Comparison of ENCODE assay signal across 14 cellular contexts in the genomic region with DNA sequence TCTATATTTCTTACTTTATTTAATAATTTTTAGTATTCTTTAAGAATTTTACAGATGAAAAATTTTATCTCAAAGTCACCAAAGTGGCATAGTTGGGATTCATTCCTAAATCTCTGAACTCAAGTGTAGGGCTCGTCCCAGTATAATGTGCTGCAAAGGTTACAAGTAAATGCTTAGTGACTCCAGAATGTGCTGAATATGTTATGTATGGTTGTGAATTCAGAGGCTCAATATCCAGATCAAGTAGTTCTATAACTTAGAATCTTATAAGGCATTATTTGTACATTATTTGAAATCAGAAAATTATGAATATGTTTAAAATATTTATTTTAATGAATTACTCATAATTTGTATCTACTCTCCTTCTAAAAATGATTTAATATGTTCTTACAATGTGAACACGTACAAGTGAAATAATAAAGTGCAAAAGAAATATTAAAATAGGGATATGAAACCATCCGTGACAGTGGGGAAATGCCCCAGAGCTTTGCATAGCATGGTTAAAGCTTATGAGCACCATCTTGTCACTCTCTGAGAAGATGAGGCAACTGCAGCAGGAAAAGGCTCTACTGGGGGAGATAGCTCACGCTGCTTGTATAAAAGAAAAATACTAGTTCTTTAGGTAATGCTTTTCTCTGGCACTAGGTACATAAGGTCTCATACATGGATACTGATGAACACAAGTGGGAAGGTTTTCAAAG.
DNase-seq lines count a peak whose midpoint lies in the region; ATAC-seq, FAIRE-seq and TF ChIP-seq lines count a peak whose summit lies in the region.
"Had no signal": no experiment of that assay in that cellular context is flagged by ENCODE, and none has a peak within 500 bp of the region (broad histone marks: within the 10 kb centered on the region; RNA-seq: fewer than 3 reads in every experiment).

No MANE protein-coding gene starts in this region.

- no peaks in the 10 kb centered on the region for H3K4me1 Mint-ChIP-seq in T-helper 17 cell
- H3K4me1 Mint-ChIP-seq: activated CD4-positive, alpha-beta T cell treated with anti-CD3 and anti-CD28 coated beads, Interleukin-2, amount 10 ng/mL, durations not matched to agents 7 days and 5 days had no signal

- no peak overlapping the region for H3K27ac Mint-ChIP-seq in T-helper 17 cell
- H3K27ac Mint-ChIP-seq: activated CD4-positive, alpha-beta T cell treated with anti-CD3 and anti-CD28 coated beads, Interleukin-2, amount 10 ng/mL, durations not matched to agents 7 days and 5 days; activated naive CD4-positive, alpha-beta T cell treated with anti-CD3 and anti-CD28 coated beads for 36 hours had no signal

- H3K9me3 ChIP-seq in T-helper 17 cell (ENCODE audit: control insufficient read depth, low read length, poor library complexity, severe bottlenecking), result no peaks in the 10 kb centered on the region
- H3K9me3 ChIP-seq: neutrophil had no signal

- no peak for TF ChIP-seq POLR2A in GM18505 (IDR thresholded peaks at IDR 0.05; ENCODE audit: borderline replicate concordance, extremely low read depth, insufficient read depth, insufficient read length)

- DNase-seq in T-helper 17 cell, result no peak
- DNase-seq in HTR-8/SVneo (ENCODE audit: insufficient read length, low spot score), result no peak
- no peak for DNase-seq in activated CD4-positive, alpha-beta T cell treated with anti-CD3 and anti-CD28 coated beads, Interleukin-2, amount 50 U/mL, for 4 hours
- no peak for DNase-seq in Right ventricle myocardium inferior (ENCODE audit: missing footprints)
- no peak for DNase-seq in stimulated activated CD4-positive, alpha-beta T cell treated with anti-CD3 and anti-CD28 coated beads, Interleukin-1b, Interleukin-23, amount 100 ng/mL, for 48 hours
- DNase-seq: activated CD4-positive, alpha-beta T cell treated with anti-CD3 and anti-CD28 coated beads, Interleukin-2, amount 10 ng/mL, durations not matched to agents 7 days and 5 days; activated naive CD4-positive, alpha-beta T cell treated with anti-CD3 and anti-CD28 coated beads for 36 hours; KBM-7; stimulated activated naive CD4-positive, alpha-beta T cell had no signal

- H3K27me3 Mint-ChIP-seq in T-helper 17 cell, result no peaks in the 10 kb centered on the region
- H3K27me3 Mint-ChIP-seq: activated CD4-positive, alpha-beta T cell treated with anti-CD3 and anti-CD28 coated beads, Interleukin-2, amount 10 ng/mL, durations not matched to agents 7 days and 5 days had no signal

- intact Hi-C loops in Right ventricle myocardium inferior (cut with DNase I), result no loop called here

- no peak overlapping the region for H3K4me3 Mint-ChIP-seq in T-helper 17 cell
- H3K4me3 Mint-ChIP-seq: activated CD4-positive, alpha-beta T cell treated with anti-CD3 and anti-CD28 coated beads, Interleukin-2, amount 10 ng/mL, durations not matched to agents 7 days and 5 days; activated naive CD4-positive, alpha-beta T cell treated with anti-CD3 and anti-CD28 coated beads for 36 hours had no signal

- H3K36me3 Mint-ChIP-seq in T-helper 17 cell (ENCODE audit: low read depth), result no peaks in the 10 kb centered on the region

- ATAC-seq in GM18505 (IDR thresholded peaks at IDR 0.05; ENCODE audit: unreplicated experiment), result peak; percentile 74
- peak; percentile 90 for ATAC-seq in GM21619 (IDR thresholded peaks at IDR 0.05; ENCODE audit: unreplicated experiment)
- peak; percentile 77 for ATAC-seq in HG03175 (IDR thresholded peaks at IDR 0.05; ENCODE audit: unreplicated experiment)
- ATAC-seq in T-helper 17 cell, result peak; percentile 52
- ATAC-seq in Right ventricle myocardium inferior, result no peak
- ATAC-seq: HCT116 had no signal

- no peak for FAIRE-seq in HTR-8/SVneo (lab: Jason Lieb, UNC)
